ENCODE assay signal across 1 cellular context in the genomic region with DNA sequence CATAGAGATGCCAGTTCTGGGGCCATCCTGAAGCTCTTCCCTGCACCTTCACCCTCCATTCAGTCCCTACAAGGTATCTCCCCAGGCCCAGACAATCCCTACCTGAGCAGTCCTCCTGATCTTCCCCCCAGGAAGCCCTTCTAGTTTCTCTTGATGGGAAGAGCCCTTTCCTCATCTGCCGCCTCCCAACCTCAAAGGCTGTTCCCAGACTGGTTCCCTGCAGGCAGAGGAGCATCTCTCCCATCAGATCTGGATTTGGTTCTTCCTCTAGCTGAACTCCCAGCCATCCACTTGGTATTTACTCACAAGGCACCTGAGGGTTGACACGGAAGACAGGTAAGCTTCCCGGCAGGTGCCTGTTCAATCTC.
TF ChIP-seq lines count a peak whose summit lies in the region.

No MANE protein-coding gene starts in this region.

TF ChIP-seq in H1, 55 proteins besides CTCF, POLR2A, EP300 and RAD21:
- TF ChIP-seq SRF (IDR thresholded peaks at IDR 0.05; ENCODE audit: low read depth, low read length) (no peak), SIRT6 (IDR thresholded peaks at IDR 0.05; ENCODE audit: low read length) (no peak), HDAC2 (IDR thresholded peaks at IDR 0.05; ENCODE audit: borderline replicate concordance in 1 of 2, low read depth in 2 of 2, low read length in 2 of 2) (no peak), CREB1 (IDR thresholded peaks at IDR 0.05) (no peak), SP1 (IDR thresholded peaks at IDR 0.05; ENCODE audit: low read depth, low read length) (no peak), SUZ12 (IDR thresholded peaks at IDR 0.05; ENCODE audit: low read length) (no peak), SIX5 (IDR thresholded peaks at IDR 0.05; ENCODE audit: low read depth, low read length) (no peak), JUN (IDR thresholded peaks at IDR 0.05; ENCODE audit: low read depth, low read length) (no peak), KDM4A (IDR thresholded peaks at IDR 0.05; ENCODE audit: low read depth, low read length, severe bottlenecking) (no peak)
